ENCODE assay signal across 19 cellular contexts in the genomic region with DNA sequence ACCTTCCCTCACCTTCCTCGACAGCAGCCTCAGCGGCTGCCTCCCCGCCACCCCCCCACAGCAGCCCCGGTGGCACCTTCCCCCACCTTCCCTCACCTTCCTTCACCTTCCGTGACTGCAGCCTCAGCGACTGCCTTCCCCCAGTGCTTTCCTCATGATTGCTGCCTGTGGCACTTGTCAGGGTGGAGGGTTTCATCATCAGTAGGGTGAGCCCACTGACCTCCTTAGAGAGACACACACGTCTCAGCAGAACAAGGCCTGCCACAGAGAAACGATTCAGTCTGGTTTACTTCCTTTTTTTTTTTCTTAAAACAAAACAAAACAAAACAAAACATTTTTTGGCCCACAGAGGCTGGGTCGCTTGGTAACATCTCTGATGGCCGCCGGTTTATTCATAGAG.
A peak's percentile ranks its signal among the peaks of the same experiment; 100 is the strongest.
DNase-seq lines count a peak whose midpoint lies in the region; ATAC-seq and TF ChIP-seq lines count a peak whose summit lies in the region.
"Had no signal": no experiment of that assay in that cellular context is flagged by ENCODE, and none has a peak within 500 bp of the region (broad histone marks: within the 10 kb centered on the region; RNA-seq: fewer than 3 reads in every experiment).

No MANE protein-coding gene starts in this region.

- H3K27ac Mint-ChIP-seq in central memory CD8-positive, alpha-beta T cell (ENCODE audit: low read depth) = peak overlapping the region; percentile 62
- no peak overlapping the region for H3K27ac Mint-ChIP-seq in T-helper 2 cell treated with Interferon-gamma antibody and Interleukin-4, amounts not matched to agents 5 μg/mL and 100 μg/mL, for 36 hours
- H3K27ac Mint-ChIP-seq in activated CD4-positive, alpha-beta T cell treated with anti-CD3 and anti-CD28 coated beads, Interleukin-2, amount 10 ng/mL, durations not matched to agents 7 days and 5 days = no peak overlapping the region

- no peak overlapping the region for H3K4me2 ChIP-seq in BLaER1
- H3K4me2 ChIP-seq: SK-N-SH had no signal

- peaks cover 42% of the 10 kb centered on the region; the same call in 1 of the 2 replicates for H4K20me1 ChIP-seq in BLaER1

- H3K4me3 ChIP-seq in BLaER1 = no peak overlapping the region
- no peak overlapping the region for H3K4me3 ChIP-seq in HL-60 (replicated peaks; ENCODE audit: insufficient read depth, low read length)
- H3K4me3 ChIP-seq: GM23248, Peyer's patch had no signal

- H3K9me3 Mint-ChIP-seq in central memory CD8-positive, alpha-beta T cell = no peaks in the 10 kb centered on the region
- H3K9me3 Mint-ChIP-seq in T-helper 2 cell treated with Interferon-gamma antibody and Interleukin-4, amounts not matched to agents 5 μg/mL and 100 μg/mL, for 36 hours = no peaks in the 10 kb centered on the region
- H3K9me3 Mint-ChIP-seq in activated CD4-positive, alpha-beta T cell treated with anti-CD3 and anti-CD28 coated beads, Interleukin-2, amount 10 ng/mL, durations not matched to agents 7 days and 5 days = no peaks in the 10 kb centered on the region
- H3K9me3 Mint-ChIP-seq: CD4-positive, alpha-beta memory T cell; IgD-negative memory B cell had no signal

- H3K27me3 Mint-ChIP-seq in central memory CD8-positive, alpha-beta T cell = no peaks in the 10 kb centered on the region
- H3K27me3 Mint-ChIP-seq in T-helper 2 cell treated with Interferon-gamma antibody and Interleukin-4, amounts not matched to agents 5 μg/mL and 100 μg/mL, for 36 hours (ENCODE audit: low read depth) = no peaks in the 10 kb centered on the region
- no peaks in the 10 kb centered on the region for H3K27me3 Mint-ChIP-seq in activated CD4-positive, alpha-beta T cell treated with anti-CD3 and anti-CD28 coated beads, Interleukin-2, amount 10 ng/mL, durations not matched to agents 7 days and 5 days
- H3K27me3 Mint-ChIP-seq: CD4-positive, alpha-beta memory T cell; IgD-negative memory B cell had no signal

- H3K9me3 ChIP-seq in BLaER1 = no peaks in the 10 kb centered on the region
- H3K9me3 ChIP-seq: Peyer's patch, SK-N-SH had no signal

- no peak for TF ChIP-seq CTCF in HL-60 (IDR thresholded peaks at IDR 0.05; ENCODE audit: insufficient read depth, low read length)

- intact Hi-C loops in cardiac septum (cut with DNase I) = no loop called here

- H3K27ac ChIP-seq in BLaER1 = 0 out of 2 replicates have a peak overlapping the region, but pooled peaks have one; percentile 18
- H3K27ac ChIP-seq in HL-60 (replicated peaks) = peak overlapping the region; percentile 80
- H3K27ac ChIP-seq: GM23248, Peyer's patch had no signal

- 0 out of 2 replicates have a peak overlapping the region, but pooled peaks have one; percentile 10 for H3K9ac ChIP-seq in BLaER1
- H3K9ac ChIP-seq: GM23248, SK-N-SH had no signal

- no peak for ATAC-seq in central memory CD8-positive, alpha-beta T cell (replicated peaks; ENCODE audit: extremely low read depth, poor library complexity, severe bottlenecking)
- ATAC-seq: Right ventricle myocardium inferior had no signal

- no peaks in the 10 kb centered on the region for H3K4me1 Mint-ChIP-seq in central memory CD8-positive, alpha-beta T cell
- no peaks in the 10 kb centered on the region for H3K4me1 Mint-ChIP-seq in T-helper 2 cell treated with Interferon-gamma antibody and Interleukin-4, amounts not matched to agents 5 μg/mL and 100 μg/mL, for 36 hours (ENCODE audit: low read depth)
- no peaks in the 10 kb centered on the region for H3K4me1 Mint-ChIP-seq in activated CD4-positive, alpha-beta T cell treated with anti-CD3 and anti-CD28 coated beads, Interleukin-2, amount 10 ng/mL, durations not matched to agents 7 days and 5 days
- H3K4me1 Mint-ChIP-seq: CD4-positive, alpha-beta memory T cell; IgD-negative memory B cell had no signal

- H3K4me3 Mint-ChIP-seq in central memory CD8-positive, alpha-beta T cell = no peak overlapping the region
- no peak overlapping the region for H3K4me3 Mint-ChIP-seq in T-helper 2 cell treated with Interferon-gamma antibody and Interleukin-4, amounts not matched to agents 5 μg/mL and 100 μg/mL, for 36 hours
- H3K4me3 Mint-ChIP-seq in activated CD4-positive, alpha-beta T cell treated with anti-CD3 and anti-CD28 coated beads, Interleukin-2, amount 10 ng/mL, durations not matched to agents 7 days and 5 days = no peak overlapping the region
- H3K4me3 Mint-ChIP-seq: CD4-positive, alpha-beta memory T cell; IgD-negative memory B cell had no signal

- H3K36me3 Mint-ChIP-seq in central memory CD8-positive, alpha-beta T cell (ENCODE audit: insufficient read depth) = peaks cover 65% of the 10 kb centered on the region
- peaks cover 43% of the 10 kb centered on the region for H3K36me3 Mint-ChIP-seq in T-helper 2 cell treated with Interferon-gamma antibody and Interleukin-4, amounts not matched to agents 5 μg/mL and 100 μg/mL, for 36 hours (ENCODE audit: low read depth)
- peaks cover 51% of the 10 kb centered on the region for H3K36me3 Mint-ChIP-seq in activated CD4-positive, alpha-beta T cell treated with anti-CD3 and anti-CD28 coated beads, Interleukin-2, amount 10 ng/mL, durations not matched to agents 7 days and 5 days (ENCODE audit: low read depth)

- H3K27me3 ChIP-seq in BLaER1 = no peaks in the 10 kb centered on the region
- H3K27me3 ChIP-seq in HL-60 (ENCODE audit: insufficient read depth, poor library complexity, severe bottlenecking) = no peaks in the 10 kb centered on the region
- H3K27me3 ChIP-seq: Peyer's patch had no signal

- peak; percentile 82 to 94 for DNase-seq in HL-60 (ENCODE audit: low read depth in 1 of 2, low spot score in 1 of 2)
- DNase-seq in NOMO-1 treated with dmso at 0.1 percent for 144 hours (lab: John Stamatoyannopoulos, UW; ENCODE audit: unreplicated experiment) = peak; percentile 70
- DNase-seq in central memory CD8-positive, alpha-beta T cell (ENCODE audit: low spot score in 2 of 2) = no peak
- DNase-seq in cardiac septum (ENCODE audit: low spot score) = no peak
- DNase-seq in T-helper 2 cell treated with Interferon-gamma antibody and Interleukin-4, amounts not matched to agents 5 μg/mL and 100 μg/mL, for 36 hours (ENCODE audit: low spot score) = no peak
- DNase-seq in activated CD4-positive, alpha-beta T cell treated with anti-CD3 and anti-CD28 coated beads, Interleukin-2, amount 10 ng/mL, durations not matched to agents 7 days and 5 days = no peak
- DNase-seq: CD4-positive, alpha-beta memory T cell; DMS79 treated with DMSO at 0.1 percent for 48 hours; GM23248; HCEC 1CT; NCI-H1436; NCI-H2029; NCI-H2171; NCI-H446 treated with DMSO at 0.1 percent for 48 hours; Peyer's patch; SK-N-SH had no signal

- CTCF ChIA-PET in activated CD4-positive, alpha-beta T cell treated with anti-CD3 and anti-CD28 coated beads, Interleukin-2, amount 10 ng/mL, durations not matched to agents 7 days and 5 days (lab: Charles Lee) = no interaction called here

- H3K4me1 ChIP-seq in BLaER1 = peaks cover 16% of the 10 kb centered on the region; the same call in 1 of the 2 replicates
- H3K4me1 ChIP-seq: Peyer's patch had no signal

- H3K36me3 ChIP-seq in BLaER1 = peaks cover 97% of the 10 kb centered on the region

- POLR2A ChIA-PET in activated CD4-positive, alpha-beta T cell treated with anti-CD3 and anti-CD28 coated beads, Interleukin-2, amount 10 ng/mL, durations not matched to agents 7 days and 5 days (lab: Charles Lee) = no interaction called here

Comparison
In these comparisons a context has a peak if more than half of its experiments do, and no peak if none do; other contexts are left out.
1. DNase-seq: peak in HL-60 (2 of 2) and NOMO-1 treated with dmso at 0.1 percent for 144 hours (single experiment); none in central memory CD8-positive, alpha-beta T cell (0 of 2), cardiac septum (single experiment), T-helper 2 cell treated with Interferon-gamma antibody and Interleukin-4, amounts not matched to agents 5 μg/mL and 100 μg/mL, for 36 hours (single experiment) and activated CD4-positive, alpha-beta T cell treated with anti-CD3 and anti-CD28 coated beads, Interleukin-2, amount 10 ng/mL, durations not matched to agents 7 days and 5 days (single experiment).